In the genomic region with DNA sequence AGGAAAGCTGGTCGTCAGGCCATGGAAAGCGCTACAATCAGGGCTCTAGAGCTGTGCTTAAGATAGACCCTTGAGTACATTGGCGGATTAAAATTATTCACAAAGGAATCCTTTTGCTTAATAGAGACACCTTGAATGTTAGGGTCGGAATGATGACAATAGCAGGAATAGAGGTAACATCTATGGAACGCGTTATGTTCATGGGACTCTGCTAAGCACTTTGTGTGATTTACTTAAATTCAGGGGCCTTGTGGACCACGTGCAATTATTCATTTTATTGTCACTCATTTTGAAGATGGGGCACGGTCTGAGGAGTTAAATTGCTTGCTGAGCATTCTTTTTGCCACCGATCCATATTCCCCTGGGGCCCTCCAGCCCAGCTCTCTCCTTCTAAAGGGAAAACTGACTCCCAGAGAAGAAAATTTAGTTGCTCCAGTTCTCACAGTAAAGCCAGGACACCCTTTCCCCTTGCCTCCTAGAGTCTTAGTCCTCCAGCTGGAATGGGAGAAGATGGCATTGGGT, we compare ENCODE assay signal across 1 cellular context.
TF ChIP-seq lines count a peak whose summit lies in the region.

No MANE protein-coding gene starts in this region.

TF ChIP-seq in GM12878, 131 proteins besides CTCF, POLR2A, EP300 and RAD21 (continued from another document):
- no peak for TF ChIP-seq IRF5 (IDR thresholded peaks at IDR 0.05; ENCODE audit: borderline replicate concordance)
- TF ChIP-seq SMAD1 (IDR thresholded peaks at IDR 0.05; ENCODE audit: low read depth, partially characterized antibody): peak; percentile 84
- no peak for TF ChIP-seq TCF7 (IDR thresholded peaks at IDR 0.05; ENCODE audit: borderline replicate concordance)
- 0 out of 2 replicates have a peak, but pooled peaks have one; percentile 22 for TF ChIP-seq ZBTB4 (CRISPR knock-in tag; IDR thresholded peaks at IDR 0.05)
